5 cellular contexts compared by ENCODE assay signal in the genomic region with DNA sequence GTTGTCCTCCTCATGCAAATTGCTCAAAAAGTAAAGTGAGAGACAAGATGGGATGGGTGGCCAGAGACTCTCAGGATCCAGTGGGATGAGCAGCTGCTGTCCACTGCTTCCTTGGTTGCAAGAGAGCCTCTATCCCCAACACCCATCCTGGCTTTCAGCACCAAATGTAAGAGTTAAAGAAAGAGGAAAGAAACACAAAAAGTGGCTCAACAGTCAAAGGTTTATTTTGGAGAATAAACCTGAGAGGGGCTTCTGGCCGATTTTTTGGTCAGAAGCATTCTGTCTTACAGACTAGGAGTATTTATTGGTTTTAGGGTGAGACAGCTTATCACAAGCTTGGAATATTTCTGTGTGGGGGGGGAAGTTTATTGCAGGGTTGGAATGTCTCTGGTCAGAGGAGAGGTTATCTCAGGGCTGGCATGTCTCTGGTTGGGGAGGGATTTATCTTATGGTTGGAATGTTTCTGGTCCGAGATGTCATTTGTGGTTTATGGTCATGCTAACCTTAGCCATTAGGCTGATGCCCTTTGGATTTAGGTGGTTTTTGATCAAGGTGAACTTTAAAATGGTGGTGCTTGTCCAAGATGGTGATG. TPM values are rescaled to one million over a fixed set of nuclear protein-coding genes. Genes with fewer than 3 reads are reported as not detected.
"Had no signal": no experiment of that assay in that cellular context is flagged by ENCODE, and none has a peak within 500 bp of the region (broad histone marks: within the 10 kb centered on the region; RNA-seq: fewer than 3 reads in every experiment).

No MANE protein-coding gene starts in this region.

RNA-seq across cellular contexts. Expression of gene B4GALNT2, which starts 3.1 kb away (rescaled TPM):
- total RNA-seq: HT-29, IMR-90, NCI-H460, PC-9, Right ventricle myocardium superior had no signal
- polyA plus RNA-seq: IMR-90 had no signal
